ENCODE assay signal across 30 cellular contexts in genomic region chr5:3139596-3139995, GRCh38.
DNase-seq lines count a peak whose midpoint lies in the region; ATAC-seq, FAIRE-seq and TF ChIP-seq lines count a peak whose summit lies in the region.
"Had no signal": no experiment of that assay in that cellular context is flagged by ENCODE, and none has a peak within 500 bp of the region (broad histone marks: within the 10 kb centered on the region; RNA-seq: fewer than 3 reads in every experiment).

No MANE protein-coding gene starts in this region.

- H3K9ac ChIP-seq in GM23248 (no peak overlapping the region), mesendoderm (ENCODE audit: low read length) (no peak overlapping the region), MM.1S (ENCODE audit: low read length) (no peak overlapping the region)
- H3K9ac ChIP-seq: BLaER1 treated with 17β-estradiol and CSF1 and Interleukin-3, amounts not matched to agents 10 nM and 100 nM had no signal

- no peak overlapping the region for H3K4me3 Mint-ChIP-seq in stimulated activated effector memory CD8-positive, alpha-beta T cell treated with anti-CD3 and anti-CD28 coated beads, Interleukin-12 subunit alpha, Interleukin-12 subunit beta, amount 100 ng/mL, for 72 hours
- H3K4me3 Mint-ChIP-seq: activated naive CD4-positive, alpha-beta T cell treated with anti-CD3 and anti-CD28 coated beads, Interleukin-2, amount 50 U/mL, for 24 hours; activated T-helper 1 cell treated with anti-CD3 and anti-CD28 coated beads, Interleukin-12 subunit alpha, Interleukin-12 subunit beta, Interleukin-2, Interleukin-4 antibody, amounts not matched to agents 30 ng/mL and 10 ng/mL and 1 ng/mL, durations not matched to agents 14 hours and 24 hours and 36 hours; IgD-negative memory B cell; naive thymus-derived CD4-positive, alpha-beta T cell; stimulated activated memory B cell treated with anti-CD40 and anti-IgM and Interleukin-4, amounts not matched to agents 10 μg/mL and 1 μg/mL and 100 μg/mL, for 72 hours; T-helper 2 cell treated with Interferon-gamma antibody and Interleukin-4, amounts not matched to agents 5 μg/mL and 100 μg/mL, for 36 hours had no signal

- TF ChIP-seq CTCF in bronchial epithelial cell (IDR thresholded peaks at IDR 0.05; ENCODE audit: insufficient read depth, low read length, severe bottlenecking) (no peak), MM.1S (IDR thresholded peaks at IDR 0.05; ENCODE audit: low read length) (no peak)

- H3K79me2 ChIP-seq in GM23248 (ENCODE audit: insufficient read depth): no peaks in the 10 kb centered on the region
- H3K79me2 ChIP-seq in mesendoderm (ENCODE audit: control insufficient read depth, insufficient read depth, low read length): no peaks in the 10 kb centered on the region
- H3K79me2 ChIP-seq in MM.1S (ENCODE audit: low read length): no peaks in the 10 kb centered on the region

- no peak overlapping the region for H2BK15ac ChIP-seq in mesendoderm (replicated peaks; ENCODE audit: low read depth)

- H3K4ac ChIP-seq in mesendoderm (ENCODE audit: low read depth, low read length): no peak overlapping the region

- 18 to 38% methylated on average over 4 of the region's 4 CpGs for WGBS in GM23248 (ENCODE audit: low coverage in 1 of 2, low lambda C conversion rate in 2 of 2, missing lambda C conversion rate in 2 of 2), 2 experiments
- WGBS in mesendoderm (ENCODE audit: extremely low coverage, insufficient coverage, low lambda C conversion rate): no CpG with 5 or more reads among the region's 4 CpGs

- H4K5ac ChIP-seq in mesendoderm (ENCODE audit: low read length): no peak overlapping the region

- ATAC-seq in stimulated activated effector memory CD8-positive, alpha-beta T cell treated with anti-CD3 and anti-CD28 coated beads, Interleukin-12 subunit alpha, Interleukin-12 subunit beta, amount 100 ng/mL, for 72 hours: no peak
- no peak for ATAC-seq in GM21786 (IDR thresholded peaks at IDR 0.05; ENCODE audit: unreplicated experiment)
- no peak for ATAC-seq in HG02938 (IDR thresholded peaks at IDR 0.05; ENCODE audit: unreplicated experiment)
- ATAC-seq: HCT116; heart left ventricle; left colon; naive thymus-derived CD4-positive, alpha-beta T cell; SK-N-SH treated with all-trans-retinoic acid at 6 μM for 48 hours; stimulated activated memory B cell treated with anti-CD40 and anti-IgM and Interleukin-4, amounts not matched to agents 10 μg/mL and 1 μg/mL and 100 μg/mL, for 72 hours had no signal

- H2BK120ac ChIP-seq in mesendoderm (ENCODE audit: low read depth, low read length): no peak overlapping the region

- H3K18ac ChIP-seq in mesendoderm (ENCODE audit: low read length): no peak overlapping the region

- no peaks in the 10 kb centered on the region for H3K9me2 ChIP-seq in GM23248 (ENCODE audit: insufficient read depth)
- H3K9me2 ChIP-seq in MM.1S (replicated peaks; ENCODE audit: insufficient read depth, low read length): no peaks in the 10 kb centered on the region

- H4K8ac ChIP-seq in mesendoderm (ENCODE audit: low read depth, low read length): no peak overlapping the region

- H2AK5ac ChIP-seq in mesendoderm (ENCODE audit: low read length): no peak overlapping the region

- in situ Hi-C loops in GM23248 (cut with MboI): no loop called here

- H2BK5ac ChIP-seq in mesendoderm (ENCODE audit: low read length): no peak overlapping the region

- H3K79me1 ChIP-seq in mesendoderm (ENCODE audit: low read length): no peaks in the 10 kb centered on the region

- DNase-seq in GM23248 (peak; percentile 10), RKO (ENCODE audit: low spot score) (peak; percentile 19), bronchial epithelial cell (ENCODE audit: low read depth) (peak; percentile 50), mesendoderm (peak; percentile 41), MM.1S (no peak)
- DNase-seq in stimulated activated effector memory CD8-positive, alpha-beta T cell treated with anti-CD3 and anti-CD28 coated beads, Interleukin-12 subunit alpha, Interleukin-12 subunit beta, amount 100 ng/mL, for 72 hours (ENCODE audit: low spot score in 2 of 2): no peak
- DNase-seq: activated CD4-positive, alpha-beta T cell treated with anti-CD3 and anti-CD28 coated beads, Interleukin-2, amount 50 U/mL, for 1 hour; cerebellar nuclear complex; COR-L47; heart left ventricle; left colon; naive thymus-derived CD4-positive, alpha-beta T cell; NCI-H146; NCI-H524 treated with DMSO at 0.1 percent for 48 hours; stimulated activated CD4-positive, alpha-beta T cell treated with anti-CD3 and anti-CD28 coated beads, Interleukin-2, amount 100 ng/mL, for 48 hours; uterus; WERI-Rb-1 had no signal

- no peak overlapping the region for H3K23ac ChIP-seq in mesendoderm (ENCODE audit: low read length)

- no peaks in the 10 kb centered on the region for H3K27me3 ChIP-seq in GM23248 (replicated peaks; ENCODE audit: insufficient read depth)
- H3K27me3 ChIP-seq in bronchial epithelial cell (ENCODE audit: control insufficient read depth, insufficient read depth, low read length): no peaks in the 10 kb centered on the region
- no peaks in the 10 kb centered on the region for H3K27me3 ChIP-seq in mesendoderm (ENCODE audit: insufficient read depth, low read length, poor library complexity)
- no peaks in the 10 kb centered on the region for H3K27me3 ChIP-seq in MM.1S (replicated peaks; ENCODE audit: insufficient read depth, low read length)
- H3K27me3 ChIP-seq: BLaER1 treated with 17β-estradiol and CSF1 and Interleukin-3, amounts not matched to agents 10 nM and 100 nM; dorsolateral prefrontal cortex; uterus had no signal

- H3K4me1 Mint-ChIP-seq in stimulated activated effector memory CD8-positive, alpha-beta T cell treated with anti-CD3 and anti-CD28 coated beads, Interleukin-12 subunit alpha, Interleukin-12 subunit beta, amount 100 ng/mL, for 72 hours: no peaks in the 10 kb centered on the region
- H3K4me1 Mint-ChIP-seq: activated naive CD4-positive, alpha-beta T cell treated with anti-CD3 and anti-CD28 coated beads, Interleukin-2, amount 50 U/mL, for 24 hours; naive thymus-derived CD4-positive, alpha-beta T cell; stimulated activated memory B cell treated with anti-CD40 and anti-IgM and Interleukin-4, amounts not matched to agents 10 μg/mL and 1 μg/mL and 100 μg/mL, for 72 hours had no signal

- H3K4me2 ChIP-seq in GM23248 (ENCODE audit: unreplicated experiment) (no peak overlapping the region), mesendoderm (ENCODE audit: low read length) (no peak overlapping the region), MM.1S (ENCODE audit: low read depth, low read length) (no peak overlapping the region)
- H3K4me2 ChIP-seq: BLaER1 treated with 17β-estradiol and CSF1 and Interleukin-3, amounts not matched to agents 10 nM and 100 nM had no signal

- H3K27ac Mint-ChIP-seq in stimulated activated effector memory CD8-positive, alpha-beta T cell treated with anti-CD3 and anti-CD28 coated beads, Interleukin-12 subunit alpha, Interleukin-12 subunit beta, amount 100 ng/mL, for 72 hours: no peak overlapping the region
- H3K27ac Mint-ChIP-seq: activated naive CD4-positive, alpha-beta T cell treated with anti-CD3 and anti-CD28 coated beads, Interleukin-2, amount 50 U/mL, for 24 hours; activated T-helper 1 cell treated with anti-CD3 and anti-CD28 coated beads, Interleukin-12 subunit alpha, Interleukin-12 subunit beta, Interleukin-2, Interleukin-4 antibody, amounts not matched to agents 30 ng/mL and 10 ng/mL and 1 ng/mL, durations not matched to agents 14 hours and 24 hours and 36 hours; IgD-negative memory B cell; naive thymus-derived CD4-positive, alpha-beta T cell; stimulated activated memory B cell treated with anti-CD40 and anti-IgM and Interleukin-4, amounts not matched to agents 10 μg/mL and 1 μg/mL and 100 μg/mL, for 72 hours; T-helper 2 cell treated with Interferon-gamma antibody and Interleukin-4, amounts not matched to agents 5 μg/mL and 100 μg/mL, for 36 hours had no signal

- H3K56ac ChIP-seq in mesendoderm (ENCODE audit: low read length): no peak overlapping the region

- no peaks in the 10 kb centered on the region for H4K20me1 ChIP-seq in GM23248 (ENCODE audit: insufficient read depth)
- no peaks in the 10 kb centered on the region for H4K20me1 ChIP-seq in MM.1S (ENCODE audit: insufficient read depth, low read length)
- H4K20me1 ChIP-seq: BLaER1 treated with 17β-estradiol and CSF1 and Interleukin-3, amounts not matched to agents 10 nM and 100 nM had no signal

- no peak overlapping the region for H3K4me3 ChIP-seq in GM23248
- no peak overlapping the region for H3K4me3 ChIP-seq in bronchial epithelial cell (ENCODE audit: low read depth, low read length)
- H3K4me3 ChIP-seq in mesendoderm (ENCODE audit: low read length): no peak overlapping the region
- H3K4me3 ChIP-seq in MM.1S (ENCODE audit: low read length): no peak overlapping the region
- H3K4me3 ChIP-seq: BLaER1 treated with 17β-estradiol and CSF1 and Interleukin-3, amounts not matched to agents 10 nM and 100 nM; dorsolateral prefrontal cortex; heart left ventricle; uterus had no signal

- no peaks in the 10 kb centered on the region for H3K36me3 ChIP-seq in GM23248 (ENCODE audit: low read depth)
- H3K36me3 ChIP-seq in bronchial epithelial cell (ENCODE audit: control insufficient read depth, insufficient read depth, low read length): no peaks in the 10 kb centered on the region
- no peaks in the 10 kb centered on the region for H3K36me3 ChIP-seq in mesendoderm (ENCODE audit: control insufficient read depth, insufficient read depth, low read length)
- no peaks in the 10 kb centered on the region for H3K36me3 ChIP-seq in MM.1S (replicated peaks; ENCODE audit: insufficient read depth, low read length)
- H3K36me3 ChIP-seq: BLaER1 treated with 17β-estradiol and CSF1 and Interleukin-3, amounts not matched to agents 10 nM and 100 nM; heart left ventricle; uterus; WERI-Rb-1 had no signal

- H3K9me3 Mint-ChIP-seq in stimulated activated effector memory CD8-positive, alpha-beta T cell treated with anti-CD3 and anti-CD28 coated beads, Interleukin-12 subunit alpha, Interleukin-12 subunit beta, amount 100 ng/mL, for 72 hours: peaks cover 9% of the 10 kb centered on the region
- H3K9me3 Mint-ChIP-seq: activated naive CD4-positive, alpha-beta T cell treated with anti-CD3 and anti-CD28 coated beads, Interleukin-2, amount 50 U/mL, for 24 hours had no signal

- H3K9me3 ChIP-seq in GM23248 (ENCODE audit: low read depth) (no peaks in the 10 kb centered on the region), MM.1S (replicated peaks; ENCODE audit: insufficient read depth, low read length) (no peaks in the 10 kb centered on the region)
- H3K9me3 ChIP-seq: heart left ventricle, uterus had no signal

- H3K27ac ChIP-seq in GM23248 (no peak overlapping the region), mesendoderm (ENCODE audit: low read depth, low read length) (no peak overlapping the region), MM.1S (ENCODE audit: low read length) (no peak overlapping the region)
- H3K27ac ChIP-seq: BLaER1 treated with 17β-estradiol and CSF1 and Interleukin-3, amounts not matched to agents 10 nM and 100 nM; dorsolateral prefrontal cortex; heart left ventricle; uterus; WERI-Rb-1 had no signal

- H3F3A ChIP-seq in GM23248 (ENCODE audit: insufficient read depth): no peaks in the 10 kb centered on the region
- no peaks in the 10 kb centered on the region for H3F3A ChIP-seq in MM.1S (ENCODE audit: insufficient read depth, low read length)

- H3K36me3 Mint-ChIP-seq in stimulated activated effector memory CD8-positive, alpha-beta T cell treated with anti-CD3 and anti-CD28 coated beads, Interleukin-12 subunit alpha, Interleukin-12 subunit beta, amount 100 ng/mL, for 72 hours: no peaks in the 10 kb centered on the region
- H3K36me3 Mint-ChIP-seq: activated naive CD4-positive, alpha-beta T cell treated with anti-CD3 and anti-CD28 coated beads, Interleukin-2, amount 50 U/mL, for 24 hours; stimulated activated memory B cell treated with anti-CD40 and anti-IgM and Interleukin-4, amounts not matched to agents 10 μg/mL and 1 μg/mL and 100 μg/mL, for 72 hours had no signal

- H3K4me1 ChIP-seq in GM23248 (ENCODE audit: insufficient read depth) (no peaks in the 10 kb centered on the region), mesendoderm (ENCODE audit: control insufficient read depth, low read depth, low read length) (no peaks in the 10 kb centered on the region), MM.1S (ENCODE audit: low read length) (no peaks in the 10 kb centered on the region)
- H3K4me1 ChIP-seq: heart left ventricle, uterus had no signal

- FAIRE-seq in bronchial epithelial cell (lab: Jason Lieb, UNC): no peak
- FAIRE-seq: endothelial cell of umbilical vein, GM12891 had no signal

- H2AFZ ChIP-seq in GM23248 (no peak overlapping the region), MM.1S (ENCODE audit: low read length) (no peak overlapping the region)

Comparison
In these comparisons a context has a peak if more than half of its experiments do, and no peak if none do; other contexts are left out.
1. DNase-seq: peak in GM23248 (single experiment), RKO (single experiment), bronchial epithelial cell (single experiment) and mesendoderm (single experiment); none in stimulated activated effector memory CD8-positive, alpha-beta T cell treated with anti-CD3 and anti-CD28 coated beads, Interleukin-12 subunit alpha, Interleukin-12 subunit beta, amount 100 ng/mL, for 72 hours (0 of 2) and MM.1S (single experiment).